ENCODE assay signal across 24 cellular contexts in the genomic region with DNA sequence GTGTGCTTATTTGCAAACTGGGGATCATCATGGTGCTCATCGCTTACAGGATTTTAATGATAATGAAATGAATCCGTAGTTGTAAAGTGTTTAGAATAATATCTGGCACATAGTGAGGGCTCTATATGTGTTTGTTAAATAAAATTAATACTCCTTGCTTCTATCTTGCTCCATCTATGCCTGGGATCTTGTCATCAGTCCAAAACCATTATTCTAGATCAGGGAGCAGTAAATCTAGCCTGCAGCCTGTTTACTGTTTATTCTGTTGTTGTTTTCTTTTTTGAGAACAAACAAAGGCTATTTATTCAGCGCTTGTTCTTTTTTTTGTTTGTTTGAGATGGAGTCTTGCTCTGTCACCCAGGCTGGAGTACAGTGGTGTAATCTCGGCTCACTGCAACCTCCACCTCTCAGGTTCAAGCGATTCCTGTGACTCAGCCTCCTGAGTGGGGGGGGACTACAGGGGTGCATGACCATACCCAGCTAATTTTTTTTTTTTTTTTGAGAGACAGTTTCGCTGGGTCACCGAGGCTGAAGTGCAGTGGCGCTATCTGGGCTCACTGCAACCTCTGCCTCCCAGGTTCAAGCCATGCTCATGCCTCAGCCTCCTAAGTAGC. TPM values are rescaled to one million over a fixed set of nuclear protein-coding genes. Genes with fewer than 3 reads are reported as not detected.
"Had no signal": no experiment of that assay in that cellular context is flagged by ENCODE, and none has a peak within 500 bp of the region (broad histone marks: within the 10 kb centered on the region; RNA-seq: fewer than 3 reads in every experiment).

No MANE protein-coding gene starts in this region.

- H3K9me3 ChIP-seq: breast epithelium, esophagus muscularis mucosa, heart left ventricle, right atrium auricular region, testis, transverse colon had no signal

- H3K4me3 ChIP-seq: breast epithelium, esophagus muscularis mucosa, heart left ventricle, right atrium auricular region, testis, transverse colon had no signal

- H3K36me3 ChIP-seq: breast epithelium had no signal

- H3K4me1 ChIP-seq: breast epithelium, foreskin keratinocyte, right atrium auricular region had no signal

- DNase-seq: activated CD4-positive, alpha-beta T cell treated with anti-CD3 and anti-CD28 coated beads for 1 hour; activated CD4-positive, alpha-beta T cell treated with anti-CD3 and anti-CD28 coated beads, Interleukin-2, amount 50 U/mL, for 1 hour; activated effector memory CD4-positive, alpha-beta T cell treated with anti-CD3 and anti-CD28 coated beads, Interleukin-2, amount 50 U/mL, for 16 hours; activated naive CD4-positive, alpha-beta T cell treated with anti-CD3 and anti-CD28 coated beads for 36 hours; activated naive CD8-positive, alpha-beta T cell treated with anti-CD3 and anti-CD28 coated beads for 36 hours; amniotic stem cell; central memory CD4-positive, alpha-beta T cell; foreskin keratinocyte; heart left ventricle; hypothalamus; immature natural killer cell; mesenchymal stem cell; naive thymus-derived CD8-positive, alpha-beta T cell; stimulated activated CD4-positive, alpha-beta T cell treated with anti-CD3 and anti-CD28 coated beads, Interleukin-2, amount 100 ng/mL, for 48 hours; stimulated activated naive CD8-positive, alpha-beta T cell treated with anti-CD3 and anti-CD28 coated beads, Interleukin-15, Interleukin-2, amounts not matched to agents 100 U/mL and 50 U/mL, for 24 hours; T-helper 2 cell; testis; transverse colon had no signal

- H3K27ac ChIP-seq: breast epithelium, foreskin keratinocyte, heart left ventricle, right atrium auricular region, testis, transverse colon had no signal

- H3K27me3 Mint-ChIP-seq: activated naive CD8-positive, alpha-beta T cell treated with anti-CD3 and anti-CD28 coated beads for 36 hours; dendritic cell treated with granulocyte-macrophage colony-stimulating factor and Interleukin-4, amounts not matched to agents 40 ng/mL and 50 ng/mL, for 4 days; naive thymus-derived CD8-positive, alpha-beta T cell had no signal

- H3K27ac Mint-ChIP-seq: activated naive CD4-positive, alpha-beta T cell treated with anti-CD3 and anti-CD28 coated beads for 36 hours; dendritic cell treated with granulocyte-macrophage colony-stimulating factor and Interleukin-4, amounts not matched to agents 40 ng/mL and 50 ng/mL, for 4 days had no signal

- H3K27me3 ChIP-seq: breast epithelium, esophagus muscularis mucosa, foreskin keratinocyte, heart left ventricle, right atrium auricular region, testis, transverse colon had no signal

- H3K4me3 Mint-ChIP-seq: activated naive CD4-positive, alpha-beta T cell treated with anti-CD3 and anti-CD28 coated beads for 36 hours; activated naive CD8-positive, alpha-beta T cell treated with anti-CD3 and anti-CD28 coated beads for 36 hours; dendritic cell treated with granulocyte-macrophage colony-stimulating factor and Interleukin-4, amounts not matched to agents 40 ng/mL and 50 ng/mL, for 4 days; immature natural killer cell; naive thymus-derived CD8-positive, alpha-beta T cell had no signal

- ATAC-seq: foreskin keratinocyte; heart left ventricle; naive thymus-derived CD8-positive, alpha-beta T cell; stimulated activated naive CD8-positive, alpha-beta T cell treated with anti-CD3 and anti-CD28 coated beads, Interleukin-15, Interleukin-2, amounts not matched to agents 100 U/mL and 50 U/mL, for 24 hours had no signal

- H3K9me3 Mint-ChIP-seq: activated naive CD4-positive, alpha-beta T cell treated with anti-CD3 and anti-CD28 coated beads for 36 hours; activated naive CD8-positive, alpha-beta T cell treated with anti-CD3 and anti-CD28 coated beads for 36 hours; dendritic cell treated with granulocyte-macrophage colony-stimulating factor and Interleukin-4, amounts not matched to agents 40 ng/mL and 50 ng/mL, for 4 days; immature natural killer cell; naive thymus-derived CD8-positive, alpha-beta T cell had no signal

RNA-seq across cellular contexts. Expression of gene TNNC2, which starts 22.0 kb away (rescaled TPM):
- total RNA-seq: activated naive CD4-positive, alpha-beta T cell treated with anti-CD3 and anti-CD28 coated beads for 36 hours; activated naive CD8-positive, alpha-beta T cell treated with anti-CD3 and anti-CD28 coated beads for 36 hours; foreskin keratinocyte; heart left ventricle; kidney epithelial cell; pulmonary artery endothelial cell had no signal
